ENCODE assay signal across 8 cellular contexts in the genomic region with DNA sequence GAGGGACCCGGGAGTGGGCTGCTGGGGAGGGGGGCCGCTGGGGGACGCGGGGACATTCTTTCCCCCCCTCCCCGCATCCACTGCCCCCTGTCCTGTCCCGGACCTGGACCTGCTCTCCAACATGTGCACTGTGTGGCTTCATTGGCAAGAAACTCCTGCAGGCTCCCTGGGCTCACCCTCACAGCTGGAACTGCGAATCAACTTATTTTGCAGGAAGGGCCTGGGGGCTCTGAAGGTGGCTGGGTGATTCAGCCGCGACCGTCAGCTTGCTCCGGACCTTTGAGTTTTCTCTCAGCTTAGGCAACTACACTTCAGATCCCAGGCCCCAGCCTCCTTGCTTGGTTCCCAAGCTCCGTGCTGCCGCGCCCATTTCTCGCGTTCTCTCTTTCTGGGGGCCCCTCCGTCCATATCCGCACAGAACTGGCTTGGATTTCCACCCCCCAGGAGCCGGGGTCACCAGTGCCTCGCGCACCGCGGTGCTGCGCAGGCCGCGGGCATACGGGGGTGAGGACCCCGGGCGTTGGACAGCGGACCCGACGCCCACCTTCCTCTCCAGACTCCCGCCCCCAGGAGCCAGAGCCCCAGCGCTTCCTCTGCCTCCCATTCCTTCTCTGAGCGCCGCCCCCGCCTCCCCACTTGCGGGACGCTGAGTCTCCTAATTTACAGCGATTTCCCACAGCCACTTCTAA. TPM values are rescaled to one million over a fixed set of nuclear protein-coding genes. Genes with fewer than 3 reads are reported as not detected.
DNase-seq lines count a peak whose midpoint lies in the region; ATAC-seq and TF ChIP-seq lines count a peak whose summit lies in the region.

No MANE protein-coding gene starts in this region.

- peak overlapping the region; percentile 99 for H3K4me2 ChIP-seq in OCI-LY3 (ENCODE audit: low read length)

- no peak for DNase-seq in CD8-positive, alpha-beta T cell
- DNase-seq in effector memory CD4-positive, alpha-beta T cell = no peak
- DNase-seq in cortex of kidney (lab: John Stamatoyannopoulos, UW) (no peak), SHP77 (lab: John Stamatoyannopoulos, UW) (no peak), GM13977 (ENCODE audit: low spot score) (no peak), GOT3 (lab: John Stamatoyannopoulos, UW) (no peak)

- peaks cover 45% of the 10 kb centered on the region for H3K79me2 ChIP-seq in OCI-LY3 (ENCODE audit: low read length)

- in situ Hi-C loops in GM13977 (cut with MboI; ENCODE audit: low pct_unique_long_range_greater_than_20kb, low sequenced_read_pairs, unreplicated experiment) = no loop called here

- H3K4me3 Mint-ChIP-seq in CD8-positive, alpha-beta T cell = peak overlapping the region; percentile 82

- peaks cover 61% of the 10 kb centered on the region for H3K4me1 ChIP-seq in CD8-positive, alpha-beta T cell (ENCODE audit: insufficient read depth, low read length)
- H3K4me1 ChIP-seq in OCI-LY3 (ENCODE audit: low read length) (peaks cover 51% of the 10 kb centered on the region), muscle layer of colon (ENCODE audit: insufficient read depth, low read length) (peaks cover 41% of the 10 kb centered on the region)
- peaks cover 55% of the 10 kb centered on the region for H3K4me1 ChIP-seq in effector memory CD4-positive, alpha-beta T cell (ENCODE audit: control insufficient read depth, insufficient read depth, low read length, poor library complexity, severe bottlenecking)

- no peaks in the 10 kb centered on the region for H3K9me3 ChIP-seq in CD8-positive, alpha-beta T cell (ENCODE audit: low read length)
- H3K9me3 ChIP-seq in OCI-LY3 (ENCODE audit: insufficient read depth, low read length) = no peaks in the 10 kb centered on the region
- no peaks in the 10 kb centered on the region for H3K9me3 ChIP-seq in effector memory CD4-positive, alpha-beta T cell (ENCODE audit: control insufficient read depth, low read length)
- no peaks in the 10 kb centered on the region for H3K9me3 ChIP-seq in muscle layer of colon (ENCODE audit: low read length)

- H3K27me3 ChIP-seq in CD8-positive, alpha-beta T cell (ENCODE audit: insufficient read depth, low read length) = no peaks in the 10 kb centered on the region
- H3K27me3 ChIP-seq in OCI-LY3 (ENCODE audit: low read depth, low read length) (peaks cover 13% of the 10 kb centered on the region; the same call in 1 of the 2 replicates), muscle layer of colon (ENCODE audit: control insufficient read depth in 1 of 2, insufficient read depth in 2 of 2, low read length in 2 of 2) (no peaks in the 10 kb centered on the region)
- no peaks in the 10 kb centered on the region for H3K27me3 ChIP-seq in effector memory CD4-positive, alpha-beta T cell (replicated peaks; ENCODE audit: control insufficient read depth, insufficient read depth, low read length, poor library complexity, severe bottlenecking)

- no peak overlapping the region for H3K27ac ChIP-seq in CD8-positive, alpha-beta T cell (ENCODE audit: low read depth, low read length)
- H3K27ac ChIP-seq in OCI-LY3 (ENCODE audit: low read length) (no peak overlapping the region), muscle layer of colon (ENCODE audit: low read depth, low read length) (peak overlapping the region; percentile 98)
- peak overlapping the region; percentile 96 for H3K27ac ChIP-seq in effector memory CD4-positive, alpha-beta T cell (ENCODE audit: insufficient read depth, low read length, poor library complexity, severe bottlenecking)

- H3K9me3 Mint-ChIP-seq in CD8-positive, alpha-beta T cell = no peaks in the 10 kb centered on the region

- peaks cover 8% of the 10 kb centered on the region for H3K36me3 Mint-ChIP-seq in CD8-positive, alpha-beta T cell

- H3K4me3 ChIP-seq in CD8-positive, alpha-beta T cell (ENCODE audit: low read depth, low read length) = peak overlapping the region; percentile 92
- H3K4me3 ChIP-seq in OCI-LY3 (ENCODE audit: low read length) (peak overlapping the region; percentile 91), muscle layer of colon (ENCODE audit: low read depth in 1 of 2, low read length in 2 of 2) (peak overlapping the region; percentile 96 to 99)
- peak overlapping the region; percentile 94 for H3K4me3 ChIP-seq in effector memory CD4-positive, alpha-beta T cell (ENCODE audit: insufficient read depth, low read depth, low read length, poor library complexity, severe bottlenecking)

- POLR2A ChIA-PET in CD8-positive, alpha-beta T cell (lab: Charles Lee) = interaction anchor here (1.8 to 5.7 kb wide), 2 partner anchors 9 to 122 kb away, joined by 7 to 89 read pairs; no protein-coding TSS in a partner anchor

- H4K20me1 ChIP-seq in OCI-LY3 (ENCODE audit: insufficient read depth, low read length) = peaks cover 10% of the 10 kb centered on the region

- no peak overlapping the region for H2AFZ ChIP-seq in OCI-LY3 (ENCODE audit: low read depth, low read length)

- ATAC-seq in CD8-positive, alpha-beta T cell = no peak

- CTCF ChIA-PET in CD8-positive, alpha-beta T cell (lab: Charles Lee) = interaction anchor here (1.4 to 13.8 kb wide), 2 partner anchors 9 to 123 kb away, joined by 3 to 265 read pairs; no protein-coding TSS in a partner anchor

- H3K36me3 ChIP-seq in CD8-positive, alpha-beta T cell (ENCODE audit: insufficient read depth, low read length) = no peaks in the 10 kb centered on the region
- H3K36me3 ChIP-seq in OCI-LY3 (replicated peaks; ENCODE audit: low read depth, low read length) = peaks cover 5% of the 10 kb centered on the region
- no peaks in the 10 kb centered on the region for H3K36me3 ChIP-seq in effector memory CD4-positive, alpha-beta T cell (ENCODE audit: control insufficient read depth, insufficient read depth, low read length)
- no peaks in the 10 kb centered on the region for H3K36me3 ChIP-seq in muscle layer of colon (ENCODE audit: insufficient read depth, low read length)

- peaks cover 68% of the 10 kb centered on the region for H3K4me1 Mint-ChIP-seq in CD8-positive, alpha-beta T cell (ENCODE audit: low read depth)

- intact Hi-C loops in CD8-positive, alpha-beta T cell (cut with DNase I, micrococcal nuclease) = no loop called here

- H3K9ac ChIP-seq in OCI-LY3 (ENCODE audit: low read length) (peak overlapping the region; percentile 93), muscle layer of colon (ENCODE audit: low read length) (peak overlapping the region; percentile 88)

- peak overlapping the region; percentile 77 for H3K27ac Mint-ChIP-seq in CD8-positive, alpha-beta T cell

- H3K27me3 Mint-ChIP-seq in CD8-positive, alpha-beta T cell (ENCODE audit: low read depth) = no peaks in the 10 kb centered on the region

- TF ChIP-seq CTCF in CD8-positive, alpha-beta T cell (IDR thresholded peaks at IDR 0.05) = no peak
- TF ChIP-seq CTCF in OCI-LY3 (IDR thresholded peaks at IDR 0.05; ENCODE audit: low read depth, low read length) = no peak
- no peak for TF ChIP-seq CTCF in GM13977 (IDR thresholded peaks at IDR 0.05; ENCODE audit: extremely low read depth, insufficient read depth, missing control alignments)

RNA-seq across cellular contexts. Expression of a gene that starts 0.5 kb away (rescaled TPM):
- total RNA-seq in CD8-positive, alpha-beta T cell = 100 to 1,000 TPM; 185 to 188 TPM

RNA-seq across cellular contexts. Expression of a gene that starts 26.6 kb away (rescaled TPM):
- total RNA-seq in CD8-positive, alpha-beta T cell = 1,000 to 10,000 TPM; 2,174 to 2,204 TPM

RNA-seq across cellular contexts. Expression of a gene that starts 44.2 kb away (rescaled TPM):
- total RNA-seq in CD8-positive, alpha-beta T cell = 10 to 100 TPM; 15.3 to 17.7 TPM

RNA-seq across cellular contexts. Expression of a gene that starts 54.6 kb away (rescaled TPM):
- 100 to 1,000 TPM; 148 to 154 TPM for total RNA-seq in CD8-positive, alpha-beta T cell

Comparison
In these comparisons a context has a peak if more than half of its experiments do, and no peak if none do; other contexts are left out.
1. H3K27ac ChIP-seq: peak in effector memory CD4-positive, alpha-beta T cell (single experiment) and muscle layer of colon (single experiment); none in CD8-positive, alpha-beta T cell (single experiment) and OCI-LY3 (single experiment).
2. Peak in every context shown above with its lines, with median percentiles within 50 percentile points of each other: H3K4me3 ChIP-seq.